18 cellular contexts compared by ENCODE assay signal in the genomic region with DNA sequence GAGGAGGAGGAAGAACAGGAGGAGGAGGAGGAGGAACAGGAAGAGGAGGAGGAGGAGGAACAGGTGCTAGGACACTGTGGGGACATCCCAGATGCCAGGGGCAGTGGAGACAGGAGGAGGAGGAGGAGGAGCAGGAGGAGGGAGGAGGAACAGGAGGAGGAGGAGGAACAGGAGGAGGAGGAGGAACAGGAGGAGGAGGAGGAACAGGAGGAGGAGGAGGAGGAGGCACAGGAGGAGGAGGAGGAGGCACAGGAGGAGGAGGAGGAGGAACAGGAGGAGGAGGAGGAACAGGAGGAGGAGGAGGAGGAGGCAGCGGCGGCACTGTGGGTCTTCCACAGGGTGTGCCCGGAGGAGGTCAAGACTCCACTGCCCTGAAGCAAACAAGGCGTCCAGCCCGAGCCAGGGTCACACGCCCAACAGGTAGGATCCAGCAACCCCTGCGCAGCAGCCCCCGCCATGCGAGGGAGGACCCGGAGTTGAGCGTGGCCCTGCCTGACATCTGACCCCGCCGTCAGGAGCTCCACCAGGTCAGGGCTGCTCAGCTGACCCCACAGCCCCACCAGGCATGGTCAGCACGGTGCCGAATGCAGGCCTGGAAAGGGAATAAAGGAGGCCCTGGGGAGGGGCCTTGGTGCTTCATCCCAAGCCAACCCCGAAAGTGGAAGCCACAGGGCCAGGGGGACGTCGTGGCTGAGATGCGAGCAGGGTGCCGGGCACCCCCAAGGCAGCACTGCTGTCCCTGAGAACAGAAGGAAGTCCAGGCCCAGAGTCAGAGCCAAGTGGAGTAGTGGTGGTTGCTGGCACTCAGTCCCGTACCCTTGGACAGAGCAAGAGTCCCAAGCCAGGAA. TPM values are rescaled to one million over a fixed set of nuclear protein-coding genes. Genes with fewer than 3 reads are reported as not detected.
DNase-seq lines count a peak whose midpoint lies in the region; ATAC-seq and TF ChIP-seq lines count a peak whose summit lies in the region.
"Had no signal": no experiment of that assay in that cellular context is flagged by ENCODE, and none has a peak within 500 bp of the region (broad histone marks: within the 10 kb centered on the region; RNA-seq: fewer than 3 reads in every experiment).

No MANE protein-coding gene starts in this region.

- TF ChIP-seq EP300 in upper lobe of left lung (IDR thresholded peaks at IDR 0.05): no peak

- no peak overlapping the region for H2BK12ac ChIP-seq in mesenchymal stem cell (ENCODE audit: low read length in 2 of 2)

- H3K14ac ChIP-seq in mesenchymal stem cell (ENCODE audit: low read length in 2 of 2): no peak overlapping the region

- in situ Hi-C loops in ACHN (cut with HindIII; ENCODE audit: low pct_ligation_motif_present, low pct_unique_long_range_greater_than_20kb, low sequenced_read_pairs): no loop called here

- H4K91ac ChIP-seq in mesenchymal stem cell (ENCODE audit: low read length): no peak overlapping the region

- H2BK15ac ChIP-seq in mesenchymal stem cell (ENCODE audit: low read depth, poor library complexity, severe bottlenecking): no peak overlapping the region

- 89% methylated on average over 21 of the region's 21 CpGs for WGBS in mesenchymal stem cell
- WGBS in upper lobe of left lung, 2 donors: 71 to 86% methylated on average over 16 to 18 of the region's 21 CpGs

- TF ChIP-seq CTCF in left ventricle myocardium inferior (IDR thresholded peaks at IDR 0.05; ENCODE audit: borderline replicate concordance): no peak
- no peak for TF ChIP-seq CTCF in ascending aorta (IDR thresholded peaks at IDR 0.05)
- TF ChIP-seq CTCF in upper lobe of left lung (IDR thresholded peaks at IDR 0.05): no peak

- no peak overlapping the region for H3K4ac ChIP-seq in mesenchymal stem cell (ENCODE audit: low read depth in 1 of 2, low read length in 2 of 2)

- no peak overlapping the region for H2AFZ ChIP-seq in mesenchymal stem cell (ENCODE audit: low read depth, low read length)
- H2AFZ ChIP-seq: GM23248, parathyroid adenoma had no signal

- H2BK120ac ChIP-seq in mesenchymal stem cell (ENCODE audit: low read depth, low read length): no peak overlapping the region

- no peak overlapping the region for H3K18ac ChIP-seq in mesenchymal stem cell (ENCODE audit: low read depth in 1 of 2, low read length in 2 of 2)

- H3K4me3 ChIP-seq in left ventricle myocardium inferior: no peak overlapping the region
- H3K4me3 ChIP-seq in ascending aorta: no peak overlapping the region
- no peak overlapping the region for H3K4me3 ChIP-seq in mesenchymal stem cell (ENCODE audit: insufficient read depth in 1 of 2, low read depth in 1 of 2, low read length in 2 of 2)
- no peak overlapping the region for H3K4me3 ChIP-seq in upper lobe of left lung
- H3K4me3 ChIP-seq: GM23248 had no signal

- no peaks in the 10 kb centered on the region for H3K9me3 ChIP-seq in left ventricle myocardium inferior (replicated peaks)
- no peaks in the 10 kb centered on the region for H3K9me3 ChIP-seq in ascending aorta
- H3K9me3 ChIP-seq in mesenchymal stem cell (ENCODE audit: control insufficient read depth, low read length): no peaks in the 10 kb centered on the region
- no peaks in the 10 kb centered on the region for H3K9me3 ChIP-seq in upper lobe of left lung
- H3K9me3 ChIP-seq: heart left ventricle had no signal

- no peak overlapping the region for H2AK5ac ChIP-seq in mesenchymal stem cell (ENCODE audit: low read length, severe bottlenecking)

- intact Hi-C loops in Right ventricle myocardium superior (cut with DNase I) (no loop called here), left ventricle myocardium inferior (cut with micrococcal nuclease) (no loop called here), ascending aorta (cut with DNase I) (no loop called here), head of caudate nucleus (cut with DNase I) (no loop called here)

- no peak overlapping the region for H2BK5ac ChIP-seq in mesenchymal stem cell (ENCODE audit: low read depth, low read length, poor library complexity, severe bottlenecking)

- no peak for TF ChIP-seq POLR2A in upper lobe of left lung (IDR thresholded peaks at IDR 0.05)

- H3K4me2 ChIP-seq in mesenchymal stem cell (ENCODE audit: low read length, poor library complexity, severe bottlenecking): no peak overlapping the region

- H3K36me3 ChIP-seq in left ventricle myocardium inferior (no peaks in the 10 kb centered on the region), ascending aorta (peaks cover 0 to 12% of the 10 kb centered on the region in 2 donors), mesenchymal stem cell (ENCODE audit: control insufficient read depth in 1 of 2, insufficient read depth in 2 of 2, low read depth in 1 of 2, low read length in 2 of 2) (peaks cover 16 to 60% of the 10 kb centered on the region in 2 experiments), upper lobe of left lung (peaks cover 0 to 16% (median 8%) of the 10 kb centered on the region in 4 donors)

- H3K27ac ChIP-seq in left ventricle myocardium inferior (replicated peaks): no peak overlapping the region
- peak overlapping the region; percentile 0 to 33 for H3K27ac ChIP-seq in ascending aorta
- H3K27ac ChIP-seq in mesenchymal stem cell (ENCODE audit: low read length, poor library complexity, severe bottlenecking): no peak overlapping the region
- H3K27ac ChIP-seq in upper lobe of left lung: peak overlapping the region; percentile 12 to 80 (median 39)
- H3K27ac ChIP-seq: GM23248, parathyroid adenoma had no signal

- H3K27me3 ChIP-seq in left ventricle myocardium inferior (ENCODE audit: low read depth) (no peaks in the 10 kb centered on the region), ascending aorta (no peaks in the 10 kb centered on the region), mesenchymal stem cell (ENCODE audit: control insufficient read depth in 1 of 2, insufficient read depth in 1 of 2, low read length in 2 of 2) (no peaks in the 10 kb centered on the region), upper lobe of left lung (no peaks in the 10 kb centered on the region)
- H3K27me3 ChIP-seq: heart left ventricle had no signal

- H3K79me1 ChIP-seq in mesenchymal stem cell (replicated peaks; ENCODE audit: low read length, poor library complexity, severe bottlenecking): peaks cover 14% of the 10 kb centered on the region

- H3K23ac ChIP-seq in mesenchymal stem cell (ENCODE audit: low read length in 2 of 2): no peak overlapping the region

- H4K8ac ChIP-seq in mesenchymal stem cell (ENCODE audit: low read length): no peak overlapping the region

- H3K9ac ChIP-seq in mesenchymal stem cell (ENCODE audit: low read length): peak overlapping the region; percentile 37
- H3K9ac ChIP-seq: GM23248, parathyroid adenoma had no signal

- peaks cover 23% of the 10 kb centered on the region for H3K4me1 ChIP-seq in left ventricle myocardium inferior
- H3K4me1 ChIP-seq in ascending aorta: no peaks in the 10 kb centered on the region
- peaks cover 50% of the 10 kb centered on the region for H3K4me1 ChIP-seq in mesenchymal stem cell (ENCODE audit: control insufficient read depth, insufficient read depth, low read depth, low read length)
- H3K4me1 ChIP-seq in upper lobe of left lung: peaks cover 41 to 79% (median 50%) of the 10 kb centered on the region in 4 donors
- H3K4me1 ChIP-seq: parathyroid adenoma had no signal

- DNase-seq in Right ventricle myocardium superior (peak; percentile 61), left ventricle myocardium inferior (no peak), ascending aorta (ENCODE audit: low spot score in 2 of 2) (no peak), mesenchymal stem cell (no peak), upper lobe of left lung (peak in 1 of 2 donors; percentile 82), ACHN (no peak), head of caudate nucleus (no peak)
- DNase-seq: activated CD4-positive, CD25-positive, alpha-beta regulatory T cell treated with anti-CD3 and anti-CD28 coated beads, Interleukin-2, amount 50 U/mL, for 72 hours; activated effector memory CD4-positive, alpha-beta T cell treated with anti-CD3 and anti-CD28 coated beads, Interleukin-2, amount 50 U/mL, for 16 hours; erythroblast; GM23248; NCI-H1694; SHP77 treated with DMSO at 0.1 percent for 48 hours; stimulated activated CD4-positive, alpha-beta T cell treated with anti-CD3 and anti-CD28 coated beads, Interleukin-12 subunit alpha, Interleukin-12 subunit beta, amount 100 ng/mL, for 4 hours; stimulated activated naive CD8-positive, alpha-beta T cell treated with anti-CD3 and anti-CD28 coated beads, Interleukin-15, Interleukin-2, amounts not matched to agents 100 U/mL and 50 U/mL, for 24 hours had no signal

- no peak for ATAC-seq in Right ventricle myocardium superior (ENCODE audit: poor library complexity)
- no peak for ATAC-seq in upper lobe of left lung (ENCODE audit: low FRiP score in 2 of 2)
- ATAC-seq in GM19455 (IDR thresholded peaks at IDR 0.05; ENCODE audit: unreplicated experiment): no peak
- ATAC-seq: stimulated activated naive CD8-positive, alpha-beta T cell treated with anti-CD3 and anti-CD28 coated beads, Interleukin-15, Interleukin-2, amounts not matched to agents 100 U/mL and 50 U/mL, for 24 hours had no signal

RNA-seq across cellular contexts. Expression of a gene that starts 9.2 kb away (rescaled TPM):
- total RNA-seq in Right ventricle myocardium superior (15.1 TPM), left ventricle myocardium inferior (16.9 TPM), ascending aorta (120 TPM), upper lobe of left lung (100 to 1,000 TPM in 4 of 6 donors, 10 to 100 TPM in 2; 44.8 to 159 (median 106) TPM)
- polyA plus RNA-seq in mesenchymal stem cell (2013, experiment 1 of 2): 32.3 TPM
- 31.7 TPM for polyA plus RNA-seq in mesenchymal stem cell (2013, experiment 2 of 2)

RNA-seq across cellular contexts. Expression of a gene that starts 40.7 kb away (rescaled TPM):
- total RNA-seq in Right ventricle myocardium superior (54.8 TPM), left ventricle myocardium inferior (50.1 TPM), ascending aorta (104 TPM), upper lobe of left lung (100 to 1,000 TPM in 1 of 6 donors, 10 to 100 TPM in 5; 50.2 to 168 (median 63.2) TPM)
- 31.4 TPM for polyA plus RNA-seq in mesenchymal stem cell (2013, experiment 1 of 2)
- polyA plus RNA-seq in mesenchymal stem cell (2013, experiment 2 of 2): 31.8 TPM

Comparison
In these comparisons a context has a peak if more than half of its experiments do, and no peak if none do; other contexts are left out.
1. H3K27ac ChIP-seq: peak in ascending aorta (2 of 2) and upper lobe of left lung (4 of 4); none in left ventricle myocardium inferior (single experiment) and mesenchymal stem cell (single experiment).